Comparison of ENCODE assay signal across 1 cellular context in genomic region chr17:43021739-43022512, GRCh38.
TF ChIP-seq lines count a peak whose summit lies in the region.

Gene VAT1 (minus strand): TSS chr17:43022385. CDS start chr17:43022322, 63 bp downstream.

TF ChIP-seq in HepG2, 621 proteins besides CTCF, POLR2A, EP300 and RAD21 (continued from another document and continues in another):
- TF ChIP-seq, protein P1, sequence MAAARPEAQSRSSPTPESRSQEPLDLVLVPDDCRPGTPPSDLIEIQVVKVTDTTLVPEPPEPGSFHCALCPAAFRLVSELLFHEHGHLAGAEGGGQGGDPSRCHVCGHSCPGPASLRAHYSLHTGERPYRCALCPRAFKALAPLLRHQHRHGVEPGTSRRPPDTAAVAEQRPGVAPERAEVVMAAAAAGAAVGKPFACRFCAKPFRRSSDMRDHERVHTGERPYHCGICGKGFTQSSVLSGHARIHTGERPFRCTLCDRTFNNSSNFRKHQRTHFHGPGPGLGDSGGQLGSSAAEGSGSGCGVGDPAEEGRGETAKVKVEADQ (CRISPR knock-in tag; IDR thresholded peaks at IDR 0.05; ENCODE audit: borderline replicate concordance), result 0 out of 2 replicates have a peak, but pooled peaks have one; percentile 67
- TF ChIP-seq ADNP (CRISPR knock-in tag; IDR thresholded peaks at IDR 0.05) (no peak), ZBTB10 (CRISPR knock-in tag; IDR thresholded peaks at IDR 0.05; ENCODE audit: borderline replicate concordance) (peak; percentile 24; the same call in 1 of the 2 replicates), ZNF678 (CRISPR knock-in tag; IDR thresholded peaks at IDR 0.05) (peak; percentile 74; the same call in 1 of the 2 replicates), ZNF501 (CRISPR knock-in tag; IDR thresholded peaks at IDR 0.05) (peak; percentile 95), ZNF652 (CRISPR knock-in tag; IDR thresholded peaks at IDR 0.05; ENCODE audit: borderline replicate concordance, low read depth) (no peak), PRDM4 (CRISPR knock-in tag; IDR thresholded peaks at IDR 0.05; ENCODE audit: borderline replicate concordance) (no peak), XRCC5 (optimal IDR thresholded peaks at IDR 0.05; ENCODE audit: low read length) (peak; percentile 37), KLF9 (CRISPR knock-in tag; IDR thresholded peaks at IDR 0.05; ENCODE audit: low read depth) (no peak; the same call in 1 of the 2 replicates), YEATS2 (CRISPR knock-in tag; IDR thresholded peaks at IDR 0.05; ENCODE audit: borderline replicate concordance) (0 out of 2 replicates have a peak, but pooled peaks have one; percentile 29), ZNF34 (CRISPR knock-in tag; IDR thresholded peaks at IDR 0.05; ENCODE audit: borderline replicate concordance) (peak; percentile 40; the same call in 1 of the 2 replicates), ZNF781 (CRISPR knock-in tag; IDR thresholded peaks at IDR 0.05; ENCODE audit: borderline replicate concordance, not compliant biosample characterization) (peak; percentile 64), ZFAT (CRISPR knock-in tag; conservative IDR thresholded peaks at IDR 0.05) (peak; percentile 84; the same call in 1 of the 2 replicates), KAT7 (CRISPR knock-in tag; IDR thresholded peaks at IDR 0.05; ENCODE audit: borderline replicate concordance) (peak; percentile 98), KLF6 (CRISPR knock-in tag; IDR thresholded peaks at IDR 0.05) (0 out of 2 replicates have a peak, but pooled peaks have one; percentile 42), ZBTB42 (CRISPR knock-in tag; IDR thresholded peaks at IDR 0.05) (peak; percentile 98), ZNF350 (CRISPR knock-in tag; IDR thresholded peaks at IDR 0.05; ENCODE audit: borderline replicate concordance, low read depth) (peak; percentile 9; the same call in 1 of the 2 replicates), HOXA5 (CRISPR knock-in tag; IDR thresholded peaks at IDR 0.05) (no peak; the same call in none of the 2 replicates), HDAC6 (IDR thresholded peaks at IDR 0.05; ENCODE audit: low read depth, low read length) (no peak), NR3C1 (CRISPR knock-in tag; IDR thresholded peaks at IDR 0.05) (no peak), MAF1 (CRISPR knock-in tag; IDR thresholded peaks at IDR 0.05; ENCODE audit: borderline replicate concordance) (no peak; the same call in 1 of the 2 replicates), PHF5A (CRISPR knock-in tag; IDR thresholded peaks at IDR 0.05; ENCODE audit: low read depth, unreplicated experiment) (no peak), ZNF20 (CRISPR knock-in tag; IDR thresholded peaks at IDR 0.05) (no peak), ZNF615 (CRISPR knock-in tag; IDR thresholded peaks at IDR 0.05; ENCODE audit: borderline replicate concordance) (no peak), GLMP (CRISPR knock-in tag; IDR thresholded peaks at IDR 0.05; ENCODE audit: borderline replicate concordance) (no peak), AGO2 (optimal IDR thresholded peaks at IDR 0.05; ENCODE audit: low read depth, low read length) (peak; percentile 88), ZNF138 (CRISPR knock-in tag; IDR thresholded peaks at IDR 0.05; ENCODE audit: low read depth) (0 out of 2 replicates have a peak, but pooled peaks have one; percentile 22), DNMT1 (CRISPR knock-in tag; IDR thresholded peaks at IDR 0.05) (peak; percentile 71; the same call in 1 of the 2 replicates), SIX4 (CRISPR knock-in tag; IDR thresholded peaks at IDR 0.05) (peak; percentile 18; the same call in 1 of the 2 replicates), ZBTB20 (CRISPR knock-in tag; IDR thresholded peaks at IDR 0.05; ENCODE audit: borderline replicate concordance, low read depth) (no peak), ZBTB33 (CRISPR knock-in tag; IDR thresholded peaks at IDR 0.05) (no peak), JDP2 (CRISPR knock-in tag; IDR thresholded peaks at IDR 0.05; ENCODE audit: borderline replicate concordance) (no peak; the same call in 1 of the 2 replicates), MEIS1 (CRISPR knock-in tag; IDR thresholded peaks at IDR 0.05; ENCODE audit: borderline replicate concordance) (peak; percentile 77), MYPOP (CRISPR knock-in tag; IDR thresholded peaks at IDR 0.05) (peak; percentile 88), SMAD9 (CRISPR knock-in tag; IDR thresholded peaks at IDR 0.05) (peak; percentile 47; the same call in 1 of the 2 replicates), KDM1A (CRISPR knock-in tag; IDR thresholded peaks at IDR 0.05) (no peak), SAFB2 (CRISPR knock-in tag; IDR thresholded peaks at IDR 0.05; ENCODE audit: borderline replicate concordance, low read depth) (peak; percentile 94), MTA1 (CRISPR knock-in tag; IDR thresholded peaks at IDR 0.05; ENCODE audit: borderline replicate concordance) (peak; percentile 94; the same call in 1 of the 2 replicates), SMARCE1 (IDR thresholded peaks at IDR 0.05; ENCODE audit: borderline replicate concordance) (no peak), ZNF7 (CRISPR knock-in tag; IDR thresholded peaks at IDR 0.05) (no peak), NR2C2 (CRISPR knock-in tag; IDR thresholded peaks at IDR 0.05; ENCODE audit: borderline replicate concordance) (0 out of 2 replicates have a peak, but pooled peaks have one; percentile 34), FOXJ3 (CRISPR knock-in tag; IDR thresholded peaks at IDR 0.05; ENCODE audit: borderline replicate concordance) (no peak), ZBTB44 (CRISPR knock-in tag; IDR thresholded peaks at IDR 0.05) (no peak), ZNF749 (CRISPR knock-in tag; IDR thresholded peaks at IDR 0.05; ENCODE audit: borderline replicate concordance) (peak; percentile 73; the same call in 1 of the 2 replicates)
- TF ChIP-seq, protein P2, sequence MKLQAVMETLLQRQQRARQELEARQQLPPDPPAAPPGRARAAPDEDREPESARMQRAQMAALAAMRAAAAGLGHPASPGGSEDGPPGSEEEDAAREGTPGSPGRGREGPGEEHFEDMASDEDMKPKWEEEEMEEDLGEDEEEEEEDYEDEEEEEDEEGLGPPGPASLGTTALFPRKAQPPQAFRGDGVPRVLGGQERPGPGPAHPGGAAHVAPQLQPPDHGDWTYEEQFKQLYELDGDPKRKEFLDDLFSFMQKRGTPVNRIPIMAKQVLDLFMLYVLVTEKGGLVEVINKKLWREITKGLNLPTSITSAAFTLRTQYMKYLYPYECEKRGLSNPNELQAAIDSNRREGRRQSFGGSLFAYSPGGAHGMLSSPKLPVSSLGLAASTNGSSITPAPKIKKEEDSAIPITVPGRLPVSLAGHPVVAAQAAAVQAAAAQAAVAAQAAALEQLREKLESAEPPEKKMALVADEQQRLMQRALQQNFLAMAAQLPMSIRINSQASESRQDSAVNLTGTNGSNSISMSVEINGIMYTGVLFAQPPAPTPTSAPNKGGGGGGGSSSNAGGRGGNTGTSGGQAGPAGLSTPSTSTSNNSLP (IDR thresholded peaks at IDR 0.05; ENCODE audit: low read depth, low read length), result no peak
- TF ChIP-seq, protein P3, sequence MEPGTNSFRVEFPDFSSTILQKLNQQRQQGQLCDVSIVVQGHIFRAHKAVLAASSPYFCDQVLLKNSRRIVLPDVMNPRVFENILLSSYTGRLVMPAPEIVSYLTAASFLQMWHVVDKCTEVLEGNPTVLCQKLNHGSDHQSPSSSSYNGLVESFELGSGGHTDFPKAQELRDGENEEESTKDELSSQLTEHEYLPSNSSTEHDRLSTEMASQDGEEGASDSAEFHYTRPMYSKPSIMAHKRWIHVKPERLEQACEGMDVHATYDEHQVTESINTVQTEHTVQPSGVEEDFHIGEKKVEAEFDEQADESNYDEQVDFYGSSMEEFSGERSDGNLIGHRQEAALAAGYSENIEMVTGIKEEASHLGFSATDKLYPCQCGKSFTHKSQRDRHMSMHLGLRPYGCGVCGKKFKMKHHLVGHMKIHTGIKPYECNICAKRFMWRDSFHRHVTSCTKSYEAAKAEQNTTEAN (CRISPR knock-in tag; conservative IDR thresholded peaks at IDR 0.05), result peak; percentile 71; the same call in 1 of the 2 replicates
- TF ChIP-seq, protein P4, sequence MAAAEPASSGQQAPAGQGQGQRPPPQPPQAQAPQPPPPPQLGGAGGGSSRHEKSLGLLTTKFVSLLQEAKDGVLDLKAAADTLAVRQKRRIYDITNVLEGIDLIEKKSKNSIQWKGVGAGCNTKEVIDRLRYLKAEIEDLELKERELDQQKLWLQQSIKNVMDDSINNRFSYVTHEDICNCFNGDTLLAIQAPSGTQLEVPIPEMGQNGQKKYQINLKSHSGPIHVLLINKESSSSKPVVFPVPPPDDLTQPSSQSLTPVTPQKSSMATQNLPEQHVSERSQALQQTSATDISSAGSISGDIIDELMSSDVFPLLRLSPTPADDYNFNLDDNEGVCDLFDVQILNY (CRISPR knock-in tag; conservative IDR thresholded peaks at IDR 0.05), result no peak
